Comparison of ENCODE assay signal across 11 cellular contexts in genomic region chr1:1842360-1843146, GRCh38. TPM values are rescaled to one million over a fixed set of nuclear protein-coding genes. Genes with fewer than 3 reads are reported as not detected.
DNase-seq lines count a peak whose midpoint lies in the region; ATAC-seq and TF ChIP-seq lines count a peak whose summit lies in the region.
"Had no signal": no experiment of that assay in that cellular context is flagged by ENCODE, and none has a peak within 500 bp of the region (broad histone marks: within the 10 kb centered on the region; RNA-seq: fewer than 3 reads in every experiment).

No MANE protein-coding gene starts in this region.

- no peak overlapping the region for H3K4me3 ChIP-seq in foreskin fibroblast (ENCODE audit: low read depth in 1 of 2, low read length in 2 of 2)
- H3K4me3 ChIP-seq: mucosa of descending colon had no signal

- TF ChIP-seq CTCF in CD14-positive monocyte (IDR thresholded peaks at IDR 0.05) (no peak), glutamatergic neuron (IDR thresholded peaks at IDR 0.05; ENCODE audit: partially characterized antibody, unreplicated experiment) (no peak), osteocyte (IDR thresholded peaks at IDR 0.05) (no peak), foreskin fibroblast (IDR thresholded peaks at IDR 0.05; ENCODE audit: low read depth, low read length) (no peak)

- ATAC-seq in GM21576 (IDR thresholded peaks at IDR 0.05; ENCODE audit: unreplicated experiment) (peak; percentile 65), HG02970 (IDR thresholded peaks at IDR 0.05; ENCODE audit: low FRiP score, unreplicated experiment) (no peak)
- ATAC-seq: activated CD4-positive, CD25-positive, alpha-beta regulatory T cell treated with anti-CD3 and anti-CD28 coated beads, Interleukin-2, amount 50 U/mL, for 24 hours had no signal

- DNase-seq in CD14-positive monocyte (ENCODE audit: low spot score) (no peak), NCI-H524 (lab: John Stamatoyannopoulos, UW) (peak; percentile 31 to 79), glutamatergic neuron (peak; percentile 34), osteocyte (ENCODE audit: extremely low spot score, unreplicated experiment) (no peak), foreskin fibroblast (no peak)
- no peak for DNase-seq in stimulated activated CD4-positive, alpha-beta T cell treated with anti-CD3 and anti-CD28 coated beads, Interleukin-2, amount 100 ng/mL, for 48 hours
- DNase-seq: foreskin melanocyte had no signal

- H3K9me3 Mint-ChIP-seq in CD14-positive monocyte (no peaks in the 10 kb centered on the region), glutamatergic neuron (ENCODE audit: unreplicated experiment) (peaks cover 10% of the 10 kb centered on the region), osteocyte (ENCODE audit: unreplicated experiment) (no peaks in the 10 kb centered on the region)

- H3K27ac Mint-ChIP-seq in CD14-positive monocyte (peak overlapping the region in 6 of 7 donors; percentile 68 to 91 (median 71)), glutamatergic neuron (ENCODE audit: unreplicated experiment) (peak overlapping the region; percentile 85), osteocyte (ENCODE audit: unreplicated experiment) (no peak overlapping the region)

- no peak overlapping the region for H3K4me3 Mint-ChIP-seq in CD14-positive monocyte
- H3K4me3 Mint-ChIP-seq in glutamatergic neuron (ENCODE audit: unreplicated experiment): peak overlapping the region; percentile 41
- H3K4me3 Mint-ChIP-seq in osteocyte (ENCODE audit: unreplicated experiment): no peak overlapping the region

- intact Hi-C loops in CD14-positive monocyte (cut with micrococcal nuclease): loop anchor here in 1 of 2 donors (10.0 kb wide), 1 partner anchor 52 kb away; the partner anchor contains the start of gene GNB1

- H3K4me1 Mint-ChIP-seq in CD14-positive monocyte: peaks cover 46% of the 10 kb centered on the region
- H3K4me1 Mint-ChIP-seq in glutamatergic neuron (ENCODE audit: low read depth, unreplicated experiment): peaks cover 28% of the 10 kb centered on the region
- H3K4me1 Mint-ChIP-seq in osteocyte (ENCODE audit: unreplicated experiment): peaks cover 39% of the 10 kb centered on the region

- H3K27me3 Mint-ChIP-seq in CD14-positive monocyte (ENCODE audit: low read depth in 3 of 3) (no peaks in the 10 kb centered on the region), glutamatergic neuron (ENCODE audit: unreplicated experiment) (peaks cover 3% of the 10 kb centered on the region), osteocyte (ENCODE audit: unreplicated experiment) (no peaks in the 10 kb centered on the region)

- H3K36me3 Mint-ChIP-seq in CD14-positive monocyte (peaks cover 18 to 39% of the 10 kb centered on the region in 2 donors), glutamatergic neuron (ENCODE audit: unreplicated experiment) (no peaks in the 10 kb centered on the region), osteocyte (ENCODE audit: unreplicated experiment) (no peaks in the 10 kb centered on the region)

RNA-seq across cellular contexts. Expression of gene GNB1, which starts 48.3 kb away (rescaled TPM):
- polyA plus RNA-seq in CD14-positive monocyte: 100 to 1,000 TPM in 1 of 2 donors, 10 to 100 TPM in 1; 41.9 to 111 TPM
- total RNA-seq in glutamatergic neuron (ENCODE audit: unreplicated experiment) (734 TPM), osteocyte (394 and 407 TPM in 2 replicates)

Comparison
In these comparisons a context has a peak if more than half of its experiments do, and no peak if none do; other contexts are left out.
1. DNase-seq: peak in NCI-H524 (2 of 2) and glutamatergic neuron (single experiment); none in CD14-positive monocyte (single experiment), stimulated activated CD4-positive, alpha-beta T cell treated with anti-CD3 and anti-CD28 coated beads, Interleukin-2, amount 100 ng/mL, for 48 hours (0 of 2), osteocyte (single experiment) and foreskin fibroblast (0 of 2).